In genomic region chr2:74039611-74040010, GRCh38 we compare ENCODE assay signal across 13 cellular contexts. TPM values are rescaled to one million over a fixed set of nuclear protein-coding genes. Genes with fewer than 3 reads are reported as not detected.
DNase-seq lines count a peak whose midpoint lies in the region; ATAC-seq and TF ChIP-seq lines count a peak whose summit lies in the region.
"Had no signal": no experiment of that assay in that cellular context is flagged by ENCODE, and none has a peak within 500 bp of the region (broad histone marks: within the 10 kb centered on the region; RNA-seq: fewer than 3 reads in every experiment).

No MANE protein-coding gene starts in this region.

- H3K36me3 Mint-ChIP-seq in activated CD4-positive, alpha-beta T cell treated with anti-CD3 and anti-CD28 coated beads, Interleukin-2, amount 10 ng/mL, durations not matched to agents 24 days and 14 days (ENCODE audit: low read depth): peaks cover 3% of the 10 kb centered on the region
- H3K36me3 Mint-ChIP-seq in glutamatergic neuron (ENCODE audit: unreplicated experiment): peaks cover 7% of the 10 kb centered on the region
- H3K36me3 Mint-ChIP-seq in stimulated activated memory B cell treated with anti-CD40 and anti-IgM and Interleukin-4, amounts not matched to agents 10 μg/mL and 1 μg/mL and 100 μg/mL, for 72 hours: peaks cover 16% of the 10 kb centered on the region
- peaks cover 7% of the 10 kb centered on the region for H3K36me3 Mint-ChIP-seq in activated CD4-positive, alpha-beta T cell treated with anti-CD3 and anti-CD28 coated beads, Interleukin-2, amount 10 ng/mL, durations not matched to agents 7 days and 5 days (ENCODE audit: low read depth)

- no peak overlapping the region for H3K4me3 Mint-ChIP-seq in activated CD4-positive, alpha-beta T cell treated with anti-CD3 and anti-CD28 coated beads, Interleukin-2, amount 10 ng/mL, durations not matched to agents 24 days and 14 days
- H3K4me3 Mint-ChIP-seq in glutamatergic neuron (ENCODE audit: unreplicated experiment): peak overlapping the region; percentile 39
- no peak overlapping the region for H3K4me3 Mint-ChIP-seq in stimulated activated memory B cell treated with anti-CD40 and anti-IgM and Interleukin-4, amounts not matched to agents 10 μg/mL and 1 μg/mL and 100 μg/mL, for 72 hours
- H3K4me3 Mint-ChIP-seq in activated CD4-positive, alpha-beta T cell treated with anti-CD3 and anti-CD28 coated beads, Interleukin-2, amount 10 ng/mL, durations not matched to agents 7 days and 5 days: no peak overlapping the region

- peak overlapping the region; percentile 17 for H3K27ac Mint-ChIP-seq in activated CD4-positive, alpha-beta T cell treated with anti-CD3 and anti-CD28 coated beads, Interleukin-2, amount 10 ng/mL, durations not matched to agents 24 days and 14 days
- H3K27ac Mint-ChIP-seq in glutamatergic neuron (ENCODE audit: unreplicated experiment): peak overlapping the region; percentile 73
- peak overlapping the region; percentile 85 for H3K27ac Mint-ChIP-seq in stimulated activated memory B cell treated with anti-CD40 and anti-IgM and Interleukin-4, amounts not matched to agents 10 μg/mL and 1 μg/mL and 100 μg/mL, for 72 hours
- H3K27ac Mint-ChIP-seq in activated CD4-positive, alpha-beta T cell treated with anti-CD3 and anti-CD28 coated beads, Interleukin-2, amount 10 ng/mL, durations not matched to agents 7 days and 5 days: no peak overlapping the region

- POLR2A ChIA-PET in activated CD4-positive, alpha-beta T cell treated with anti-CD3 and anti-CD28 coated beads, Interleukin-2, amount 10 ng/mL, durations not matched to agents 7 days and 5 days (lab: Charles Lee): no interaction called here

- no peaks in the 10 kb centered on the region for H3K27me3 Mint-ChIP-seq in activated CD4-positive, alpha-beta T cell treated with anti-CD3 and anti-CD28 coated beads, Interleukin-2, amount 10 ng/mL, durations not matched to agents 24 days and 14 days
- H3K27me3 Mint-ChIP-seq in glutamatergic neuron (ENCODE audit: unreplicated experiment): peaks cover 15% of the 10 kb centered on the region
- H3K27me3 Mint-ChIP-seq in stimulated activated memory B cell treated with anti-CD40 and anti-IgM and Interleukin-4, amounts not matched to agents 10 μg/mL and 1 μg/mL and 100 μg/mL, for 72 hours: no peaks in the 10 kb centered on the region
- no peaks in the 10 kb centered on the region for H3K27me3 Mint-ChIP-seq in activated CD4-positive, alpha-beta T cell treated with anti-CD3 and anti-CD28 coated beads, Interleukin-2, amount 10 ng/mL, durations not matched to agents 7 days and 5 days

- no peak overlapping the region for H3K4me3 ChIP-seq in MG63
- H3K4me3 ChIP-seq: SK-N-MC had no signal

- CTCF ChIA-PET in activated CD4-positive, alpha-beta T cell treated with anti-CD3 and anti-CD28 coated beads, Interleukin-2, amount 10 ng/mL, durations not matched to agents 7 days and 5 days (lab: Charles Lee): interaction anchor here (0.8 to 1.4 kb wide), 3 partner anchors 25 to 132 kb away, joined by 3 to 4 read pairs (median 3); no protein-coding TSS in a partner anchor

- intact Hi-C loops in activated CD4-positive, alpha-beta T cell treated with anti-CD3 and anti-CD28 coated beads, Interleukin-2, amount 10 ng/mL, durations not matched to agents 24 days and 14 days (cut with micrococcal nuclease): no loop called here

- no peak for DNase-seq in activated CD4-positive, alpha-beta T cell treated with anti-CD3 and anti-CD28 coated beads, Interleukin-2, amount 10 ng/mL, durations not matched to agents 24 days and 14 days
- DNase-seq in activated CD4-positive, alpha-beta T cell treated with anti-CD3 and anti-CD28 coated beads, Interleukin-2, amount 50 U/mL, for 4 hours: no peak
- peak; percentile 9 for DNase-seq in MG63
- DNase-seq in glutamatergic neuron: peak; percentile 83
- DNase-seq in activated CD4-positive, alpha-beta T cell treated with anti-CD3 and anti-CD28 coated beads, Interleukin-2, amount 10 ng/mL, durations not matched to agents 7 days and 5 days: no peak
- no peak for DNase-seq in NOMO-1 treated with dmso at 0.1 percent for 144 hours (lab: John Stamatoyannopoulos, UW; ENCODE audit: unreplicated experiment)
- DNase-seq in NCI-H1436 (lab: John Stamatoyannopoulos, UW): no peak
- DNase-seq: 8988T, NCI-H1092, NCI-H1694, NCI-H748 treated with DMSO at 0.1 percent for 48 hours had no signal

- peaks cover 53% of the 10 kb centered on the region for H3K4me1 Mint-ChIP-seq in activated CD4-positive, alpha-beta T cell treated with anti-CD3 and anti-CD28 coated beads, Interleukin-2, amount 10 ng/mL, durations not matched to agents 24 days and 14 days
- H3K4me1 Mint-ChIP-seq in glutamatergic neuron (ENCODE audit: low read depth, unreplicated experiment): peaks cover 72% of the 10 kb centered on the region
- peaks cover 77% of the 10 kb centered on the region for H3K4me1 Mint-ChIP-seq in stimulated activated memory B cell treated with anti-CD40 and anti-IgM and Interleukin-4, amounts not matched to agents 10 μg/mL and 1 μg/mL and 100 μg/mL, for 72 hours
- peaks cover 57% of the 10 kb centered on the region for H3K4me1 Mint-ChIP-seq in activated CD4-positive, alpha-beta T cell treated with anti-CD3 and anti-CD28 coated beads, Interleukin-2, amount 10 ng/mL, durations not matched to agents 7 days and 5 days

- no peaks in the 10 kb centered on the region for H3K36me3 ChIP-seq in MG63

- H3K9me3 ChIP-seq in MG63: no peaks in the 10 kb centered on the region

- H3K27me3 ChIP-seq in MG63: no peaks in the 10 kb centered on the region

- H3K9me3 Mint-ChIP-seq in activated CD4-positive, alpha-beta T cell treated with anti-CD3 and anti-CD28 coated beads, Interleukin-2, amount 10 ng/mL, durations not matched to agents 24 days and 14 days: no peaks in the 10 kb centered on the region
- H3K9me3 Mint-ChIP-seq in glutamatergic neuron (ENCODE audit: unreplicated experiment): peaks cover 22% of the 10 kb centered on the region
- no peaks in the 10 kb centered on the region for H3K9me3 Mint-ChIP-seq in stimulated activated memory B cell treated with anti-CD40 and anti-IgM and Interleukin-4, amounts not matched to agents 10 μg/mL and 1 μg/mL and 100 μg/mL, for 72 hours
- H3K9me3 Mint-ChIP-seq in activated CD4-positive, alpha-beta T cell treated with anti-CD3 and anti-CD28 coated beads, Interleukin-2, amount 10 ng/mL, durations not matched to agents 7 days and 5 days: no peaks in the 10 kb centered on the region

- no peak for ATAC-seq in stimulated activated memory B cell treated with anti-CD40 and anti-IgM and Interleukin-4, amounts not matched to agents 10 μg/mL and 1 μg/mL and 100 μg/mL, for 72 hours

- TF ChIP-seq CTCF in glutamatergic neuron (IDR thresholded peaks at IDR 0.05; ENCODE audit: partially characterized antibody, unreplicated experiment): no peak

RNA-seq across cellular contexts. Expression of gene TET3, which starts 54.9 kb away (rescaled TPM):
- total RNA-seq in activated CD4-positive, alpha-beta T cell treated with anti-CD3 and anti-CD28 coated beads, Interleukin-2, amount 10 ng/mL, durations not matched to agents 24 days and 14 days: 20.7 and 22.0 TPM in 2 replicates
- 1.6 and 2.1 TPM in 2 replicates for total RNA-seq in MG63 (2014; rRNA removed; shearing (Covaris generic); ENCODE audit: low replicate concordance)
- 92.4 TPM for total RNA-seq in glutamatergic neuron (ENCODE audit: unreplicated experiment)
- 10 to 100 TPM; 17.9 to 18.8 TPM for total RNA-seq in activated CD4-positive, alpha-beta T cell treated with anti-CD3 and anti-CD28 coated beads, Interleukin-2, amount 10 ng/mL, durations not matched to agents 7 days and 5 days

Comparison
In these comparisons a context has a peak if more than half of its experiments do, and no peak if none do; other contexts are left out.
1. DNase-seq: peak in MG63 (single experiment) and glutamatergic neuron (single experiment); none in activated CD4-positive, alpha-beta T cell treated with anti-CD3 and anti-CD28 coated beads, Interleukin-2, amount 10 ng/mL, durations not matched to agents 24 days and 14 days (single experiment), activated CD4-positive, alpha-beta T cell treated with anti-CD3 and anti-CD28 coated beads, Interleukin-2, amount 50 U/mL, for 4 hours (0 of 2), activated CD4-positive, alpha-beta T cell treated with anti-CD3 and anti-CD28 coated beads, Interleukin-2, amount 10 ng/mL, durations not matched to agents 7 days and 5 days (single experiment), NOMO-1 treated with dmso at 0.1 percent for 144 hours (single experiment) and NCI-H1436 (single experiment).